In genomic region chr1:62436039-62436465, GRCh38 we compare ENCODE assay signal across 8 cellular contexts. TPM values are rescaled to one million over a fixed set of nuclear protein-coding genes. Genes with fewer than 3 reads are reported as not detected.
DNase-seq lines count a peak whose midpoint lies in the region; ATAC-seq, FAIRE-seq and TF ChIP-seq lines count a peak whose summit lies in the region.

No MANE protein-coding gene starts in this region.

- DNase-seq in NCI-H2196 (lab: John Stamatoyannopoulos, UW; ENCODE audit: unreplicated experiment) (peak; percentile 100), NCI-H2196 treated with DMSO at 0.1 percent for 48 hours (lab: John Stamatoyannopoulos, UW; ENCODE audit: unreplicated experiment) (no peak), frontal cortex (ENCODE audit: low spot score in 2 of 2) (peak; percentile 80 to 81), HuH-7 (ENCODE audit: low spot score) (no peak)
- peak; percentile 99 for DNase-seq in activated effector memory CD4-positive, alpha-beta T cell treated with anti-CD3 and anti-CD28 coated beads, Interleukin-2, amount 50 U/mL, for 16 hours

- peak overlapping the region; percentile 95 for H3K4me3 ChIP-seq in parathyroid adenoma (ENCODE audit: low read depth, low read length)

- H3K9me3 ChIP-seq in KOPT-K1 (ENCODE audit: insufficient read depth, low read length, poor library complexity, severe bottlenecking) (no peaks in the 10 kb centered on the region), parathyroid adenoma (ENCODE audit: control insufficient read depth, low read length) (no peaks in the 10 kb centered on the region)

- no peak for ATAC-seq in HG03469 (IDR thresholded peaks at IDR 0.05; ENCODE audit: unreplicated experiment)

- peaks cover 5% of the 10 kb centered on the region for H3K79me2 ChIP-seq in parathyroid adenoma

- no peak for TF ChIP-seq CTCF in parathyroid adenoma (IDR thresholded peaks at IDR 0.05)

- peak overlapping the region; percentile 87 for H2AFZ ChIP-seq in parathyroid adenoma

- peak overlapping the region; percentile 96 for H3K27ac ChIP-seq in KOPT-K1 (ENCODE audit: low read depth, low read length, poor library complexity, severe bottlenecking)
- peak overlapping the region; percentile 96 for H3K27ac ChIP-seq in parathyroid adenoma

- peak overlapping the region; percentile 85 for H3K4me2 ChIP-seq in parathyroid adenoma (ENCODE audit: low read length)

- peak overlapping the region; percentile 62 for H3K9ac ChIP-seq in parathyroid adenoma

- H3K36me3 ChIP-seq in KOPT-K1 (ENCODE audit: insufficient read depth, low read length): peaks cover 14% of the 10 kb centered on the region
- H3K36me3 ChIP-seq in parathyroid adenoma (ENCODE audit: control insufficient read depth, insufficient read depth, low read length): no peaks in the 10 kb centered on the region

- no peaks in the 10 kb centered on the region for H3K4me1 ChIP-seq in parathyroid adenoma

- no peak for FAIRE-seq in frontal cortex (lab: Jason Lieb, UNC)

- H3K27me3 ChIP-seq in parathyroid adenoma (ENCODE audit: control insufficient read depth, insufficient read depth, low read length): no peaks in the 10 kb centered on the region

RNA-seq across cellular contexts. Expression of gene USP1, which starts 0.8 kb away (rescaled TPM):
- total RNA-seq in frontal cortex: 59.5 TPM

Comparison
In these comparisons a context has a peak if more than half of its experiments do, and no peak if none do; other contexts are left out.
1. DNase-seq: peak in NCI-H2196 (single experiment), activated effector memory CD4-positive, alpha-beta T cell treated with anti-CD3 and anti-CD28 coated beads, Interleukin-2, amount 50 U/mL, for 16 hours (single experiment) and frontal cortex (2 of 2); none in NCI-H2196 treated with DMSO at 0.1 percent for 48 hours (single experiment) and HuH-7 (single experiment).